1 cellular context compared by ENCODE assay signal in genomic region chr10:79106651-79107050, GRCh38.
TF ChIP-seq lines count a peak whose summit lies in the region.

No MANE protein-coding gene starts in this region.

TF ChIP-seq in H1, 55 proteins besides CTCF, POLR2A, EP300 and RAD21 (continued from another document):
- TF ChIP-seq SRF (IDR thresholded peaks at IDR 0.05; ENCODE audit: low read depth, low read length) (no peak), CBX8 (IDR thresholded peaks at IDR 0.05; ENCODE audit: borderline replicate concordance, low read depth, low read length) (no peak), ATF2 (IDR thresholded peaks at IDR 0.05; ENCODE audit: low read length) (no peak), MAFK (IDR thresholded peaks at IDR 0.05; ENCODE audit: low read depth, low read length) (no peak), POU5F1 (IDR thresholded peaks at IDR 0.05; ENCODE audit: low read depth, low read length) (no peak), CHD1 (IDR thresholded peaks at IDR 0.05; ENCODE audit: low read depth, low read length) (no peak), CBX5 (IDR thresholded peaks at IDR 0.05; ENCODE audit: low read depth, low read length) (no peak), ASH2L (IDR thresholded peaks at IDR 0.05; ENCODE audit: low read length) (no peak), GTF2F1 (IDR thresholded peaks at IDR 0.05; ENCODE audit: borderline replicate concordance, low read depth, low read length) (no peak), SP4 (IDR thresholded peaks at IDR 0.05; ENCODE audit: low read length) (no peak)
